19 cellular contexts compared by ENCODE assay signal in the genomic region with DNA sequence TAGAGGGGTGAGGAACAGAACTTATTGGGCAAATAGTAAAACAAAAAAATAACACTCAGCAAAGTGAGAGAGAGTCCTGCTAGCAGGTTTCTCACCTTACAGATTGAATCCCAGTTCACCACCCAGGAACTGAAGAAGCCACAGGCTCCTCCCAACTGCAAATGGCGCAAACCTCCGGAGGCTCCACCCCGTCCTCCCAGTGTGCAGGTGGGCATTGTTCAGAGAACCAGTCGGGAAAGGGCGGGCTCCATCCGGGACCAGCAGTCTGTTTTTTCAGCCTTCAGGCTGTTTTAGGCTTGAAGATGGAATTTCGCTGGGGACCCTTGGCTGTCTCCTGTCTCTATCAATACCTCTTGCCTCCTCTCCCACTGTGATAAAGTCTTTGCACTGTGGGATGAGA.
DNase-seq lines count a peak whose midpoint lies in the region; ATAC-seq and TF ChIP-seq lines count a peak whose summit lies in the region.
"Had no signal": no experiment of that assay in that cellular context is flagged by ENCODE, and none has a peak within 500 bp of the region (broad histone marks: within the 10 kb centered on the region; RNA-seq: fewer than 3 reads in every experiment).

No MANE protein-coding gene starts in this region.

- H3K36me3 ChIP-seq in RWPE2 (ENCODE audit: low read depth) = no peaks in the 10 kb centered on the region
- no peaks in the 10 kb centered on the region for H3K36me3 ChIP-seq in CD8-positive, alpha-beta T cell (ENCODE audit: insufficient read depth, low read length)

- H3K27me3 ChIP-seq in RWPE2 (ENCODE audit: insufficient read depth, poor library complexity, severe bottlenecking) = no peaks in the 10 kb centered on the region
- H3K27me3 ChIP-seq in CD8-positive, alpha-beta T cell (ENCODE audit: insufficient read depth, low read length) = no peaks in the 10 kb centered on the region

- H3K4me1 Mint-ChIP-seq in chondrocyte (ENCODE audit: low read depth) = peaks cover 20% of the 10 kb centered on the region
- H3K4me1 Mint-ChIP-seq in CD8-positive, alpha-beta T cell (ENCODE audit: low read depth) = no peaks in the 10 kb centered on the region

- ATAC-seq in RWPE2 (ENCODE audit: low read depth) = no peak
- ATAC-seq in CD8-positive, alpha-beta T cell = no peak
- ATAC-seq: A549 had no signal

- CTCF ChIA-PET in CD8-positive, alpha-beta T cell (lab: Charles Lee) = interaction anchor here (1.0 kb wide), 1 partner anchor 8 kb away, joined by 4 read pairs; no protein-coding TSS in a partner anchor

- POLR2A ChIA-PET in CD8-positive, alpha-beta T cell (lab: Charles Lee) = no interaction called here

- H3K4me3 ChIP-seq in RWPE2 (ENCODE audit: severe bottlenecking) (no peak overlapping the region), foreskin fibroblast (ENCODE audit: low read depth in 1 of 2, low read length in 2 of 2) (no peak overlapping the region)
- no peak overlapping the region for H3K4me3 ChIP-seq in CD8-positive, alpha-beta T cell (ENCODE audit: low read depth, low read length)
- H3K4me3 ChIP-seq: A549 had no signal

- DNase-seq in ELF-1 (ENCODE audit: low read depth, low spot score) (peak; percentile 46), RWPE2 (ENCODE audit: low spot score) (peak; percentile 32), chondrocyte (ENCODE audit: low spot score) (no peak), foreskin fibroblast (no peak), middle frontal gyrus (ENCODE audit: extremely low spot score, low spot score) (no peak)
- DNase-seq in effector CD8-positive, alpha-beta T cell (lab: John Stamatoyannopoulos, UW) = no peak
- DNase-seq in CD8-positive, alpha-beta T cell = no peak
- DNase-seq: 8988T; ACHN; C1 segment of cervical spinal cord; Caco-2; CD4-positive, alpha-beta memory T cell; DMS153; EL; GF-D8; GOT3; H7; HCEC 1CT had no signal

- H3K9me3 ChIP-seq in RWPE2 (ENCODE audit: severe bottlenecking) = no peaks in the 10 kb centered on the region
- no peaks in the 10 kb centered on the region for H3K9me3 ChIP-seq in CD8-positive, alpha-beta T cell (ENCODE audit: low read length)
- H3K9me3 ChIP-seq: A549, Caco-2 had no signal

- no peak for TF ChIP-seq CTCF in RWPE2 (IDR thresholded peaks at IDR 0.05; ENCODE audit: poor library complexity, severe bottlenecking)
- no peak for TF ChIP-seq CTCF in chondrocyte (IDR thresholded peaks at IDR 0.05)
- TF ChIP-seq CTCF in foreskin fibroblast (IDR thresholded peaks at IDR 0.05; ENCODE audit: low read depth, low read length) = no peak
- no peak for TF ChIP-seq CTCF in CD8-positive, alpha-beta T cell (IDR thresholded peaks at IDR 0.05)

- no peak overlapping the region for H3K27ac ChIP-seq in RWPE2 (ENCODE audit: poor library complexity, severe bottlenecking)
- no peak overlapping the region for H3K27ac ChIP-seq in CD8-positive, alpha-beta T cell (ENCODE audit: low read depth, low read length)
- H3K27ac ChIP-seq: A549 had no signal

- no peak overlapping the region for H3K4me3 Mint-ChIP-seq in chondrocyte (ENCODE audit: unreplicated experiment)
- H3K4me3 Mint-ChIP-seq in CD8-positive, alpha-beta T cell = no peak overlapping the region
- H3K4me3 Mint-ChIP-seq: CD4-positive, alpha-beta memory T cell had no signal

- intact Hi-C loops in CD8-positive, alpha-beta T cell (cut with DNase I, micrococcal nuclease) = no loop called here

- H3K36me3 Mint-ChIP-seq in chondrocyte (ENCODE audit: low read depth) = peaks cover 6% of the 10 kb centered on the region
- no peaks in the 10 kb centered on the region for H3K36me3 Mint-ChIP-seq in CD8-positive, alpha-beta T cell

- no peaks in the 10 kb centered on the region for H3K27me3 Mint-ChIP-seq in chondrocyte (ENCODE audit: low read depth)
- no peaks in the 10 kb centered on the region for H3K27me3 Mint-ChIP-seq in CD8-positive, alpha-beta T cell (ENCODE audit: low read depth)

- H3K27ac Mint-ChIP-seq in chondrocyte (ENCODE audit: unreplicated experiment) = peak overlapping the region; percentile 92
- no peak overlapping the region for H3K27ac Mint-ChIP-seq in CD8-positive, alpha-beta T cell
- H3K27ac Mint-ChIP-seq: CD4-positive, alpha-beta memory T cell had no signal

- no peaks in the 10 kb centered on the region for H3K4me1 ChIP-seq in RWPE2 (ENCODE audit: insufficient read depth, poor library complexity, severe bottlenecking)
- no peaks in the 10 kb centered on the region for H3K4me1 ChIP-seq in CD8-positive, alpha-beta T cell (ENCODE audit: insufficient read depth, low read length)
- H3K4me1 ChIP-seq: A549, Caco-2 had no signal

- peaks cover 17% of the 10 kb centered on the region for H3K9me3 Mint-ChIP-seq in chondrocyte (ENCODE audit: low read depth)
- peaks cover 2% of the 10 kb centered on the region for H3K9me3 Mint-ChIP-seq in CD8-positive, alpha-beta T cell

Comparison
In these comparisons a context has a peak if more than half of its experiments do, and no peak if none do; other contexts are left out.
1. DNase-seq: peak in ELF-1 (single experiment) and RWPE2 (single experiment); none in chondrocyte (single experiment), effector CD8-positive, alpha-beta T cell (single experiment), foreskin fibroblast (0 of 2), middle frontal gyrus (single experiment) and CD8-positive, alpha-beta T cell (0 of 7).